In genomic region chr2:70728128-70728527, GRCh38 we compare ENCODE assay signal across 20 cellular contexts. TPM values are rescaled to one million over a fixed set of nuclear protein-coding genes. Genes with fewer than 3 reads are reported as not detected.
"Had no signal": no experiment of that assay in that cellular context is flagged by ENCODE, and none has a peak within 500 bp of the region (broad histone marks: within the 10 kb centered on the region; RNA-seq: fewer than 3 reads in every experiment).

No MANE protein-coding gene starts in this region.

- H3K27ac Mint-ChIP-seq: activated naive CD8-positive, alpha-beta T cell treated with anti-CD3 and anti-CD28 coated beads, Interleukin-2, amount 10 ng/mL, durations not matched to agents 7 days and 5 days; natural killer cell; stimulated activated naive B cell treated with anti-CD40 and anti-IgM and Interleukin-4, amounts not matched to agents 10 μg/mL and 1 μg/mL and 100 μg/mL, for 72 hours had no signal

- H3K9me3 ChIP-seq: mucosa of descending colon, right lobe of liver, spleen, transverse colon had no signal

- H3K4me1 ChIP-seq: right lobe of liver, spleen, transverse colon had no signal

- H3K27me3 ChIP-seq: right lobe of liver, spleen had no signal

- H3K36me3 Mint-ChIP-seq: activated naive CD8-positive, alpha-beta T cell treated with anti-CD3 and anti-CD28 coated beads, Interleukin-2, amount 10 ng/mL, durations not matched to agents 7 days and 5 days; natural killer cell had no signal

- H3K4me3 ChIP-seq: coronary artery, mucosa of descending colon, right lobe of liver, spleen, transverse colon had no signal

- H3K27me3 Mint-ChIP-seq: activated naive CD8-positive, alpha-beta T cell treated with anti-CD3 and anti-CD28 coated beads, Interleukin-2, amount 10 ng/mL, durations not matched to agents 7 days and 5 days had no signal

- ATAC-seq: activated T-cell treated with anti-CD3 and anti-CD28 coated beads, Interleukin-2, amount 50 U/mL, for 4 hours; mucosa of descending colon; natural killer cell; right lobe of liver; stimulated activated naive B cell treated with anti-CD40 and anti-IgM and Interleukin-4, amounts not matched to agents 10 μg/mL and 1 μg/mL and 100 μg/mL, for 72 hours had no signal

- H3K4me1 Mint-ChIP-seq: natural killer cell had no signal

- H3K27ac ChIP-seq: coronary artery, epithelial cell of prostate, right lobe of liver, spleen, transverse colon had no signal

- H3K9me3 Mint-ChIP-seq: activated naive CD8-positive, alpha-beta T cell treated with anti-CD3 and anti-CD28 coated beads, Interleukin-2, amount 10 ng/mL, durations not matched to agents 7 days and 5 days; activated T-cell treated with anti-CD3 and anti-CD28 coated beads, Interleukin-2, amount 50 U/mL, for 4 hours; natural killer cell; stimulated activated naive B cell treated with anti-CD40 and anti-IgM and Interleukin-4, amounts not matched to agents 10 μg/mL and 1 μg/mL and 100 μg/mL, for 72 hours had no signal

- H3K4me3 Mint-ChIP-seq: activated naive CD8-positive, alpha-beta T cell treated with anti-CD3 and anti-CD28 coated beads, Interleukin-2, amount 10 ng/mL, durations not matched to agents 7 days and 5 days; activated T-cell treated with anti-CD3 and anti-CD28 coated beads, Interleukin-2, amount 50 U/mL, for 4 hours; natural killer cell; stimulated activated naive B cell treated with anti-CD40 and anti-IgM and Interleukin-4, amounts not matched to agents 10 μg/mL and 1 μg/mL and 100 μg/mL, for 72 hours had no signal

- H3K36me3 ChIP-seq: right lobe of liver, spleen, transverse colon had no signal

- DNase-seq: activated CD4-positive, alpha-beta T cell treated with anti-CD3 and anti-CD28 coated beads for 1 hour; activated CD4-positive, alpha-beta T cell treated with anti-CD3 and anti-CD28 coated beads, Interleukin-2, amount 50 U/mL, for 48 hours; activated effector memory CD4-positive, alpha-beta T cell treated with anti-CD3 and anti-CD28 coated beads, Interleukin-2, amount 50 U/mL, for 16 hours; activated naive CD8-positive, alpha-beta T cell treated with anti-CD3 and anti-CD28 coated beads, Interleukin-2, amount 10 ng/mL, durations not matched to agents 7 days and 5 days; activated T-cell treated with anti-CD3 and anti-CD28 coated beads, Interleukin-2, amount 50 U/mL, for 4 hours; anterior cingulate cortex; caudate nucleus; effector CD8-positive, alpha-beta T cell; hippocampal formation; mucosa of descending colon; natural killer cell; right lobe of liver; spleen; stimulated activated CD4-positive, alpha-beta T cell treated with anti-CD3 and anti-CD28 coated beads, Interleukin-1b, Interleukin-23, amount 100 ng/mL, for 48 hours; stimulated activated naive B cell treated with anti-CD40 and anti-IgM and Interleukin-4, amounts not matched to agents 10 μg/mL and 1 μg/mL and 100 μg/mL, for 72 hours; transverse colon had no signal

- FAIRE-seq: islet of Langerhans had no signal

RNA-seq across cellular contexts. Expression of gene ADD2, which starts 39.9 kb away (rescaled TPM):
- total RNA-seq: mammary epithelial cell had no signal
